13 cellular contexts compared by ENCODE assay signal in genomic region chr18:57898506-57899124, GRCh38.
A peak's percentile ranks its signal among the peaks of the same experiment; 100 is the strongest.
DNase-seq lines count a peak whose midpoint lies in the region; ATAC-seq, FAIRE-seq and TF ChIP-seq lines count a peak whose summit lies in the region.
"Had no signal": no experiment of that assay in that cellular context is flagged by ENCODE, and none has a peak within 500 bp of the region (broad histone marks: within the 10 kb centered on the region; RNA-seq: fewer than 3 reads in every experiment).

No MANE protein-coding gene starts in this region.

- intact Hi-C loops in kidney (cut with DNase I) = no loop called here

- H3K4me3 ChIP-seq in kidney epithelial cell (ENCODE audit: low read depth, low read length) = no peak overlapping the region
- H3K4me3 ChIP-seq in kidney (ENCODE audit: low read length in 2 of 2) = no peak overlapping the region
- H3K4me3 ChIP-seq: tibial nerve had no signal

- peaks cover 0 to 2% of the 10 kb centered on the region in 2 donors for H3K9me3 ChIP-seq in kidney (ENCODE audit: control insufficient read depth in 1 of 2, low read length in 2 of 2)
- H3K9me3 ChIP-seq: tibial nerve had no signal

- H3K27me3 ChIP-seq in kidney epithelial cell (ENCODE audit: control insufficient read depth, insufficient read depth, low read length) = no peaks in the 10 kb centered on the region
- H3K27me3 ChIP-seq: tibial nerve had no signal

- no peaks in the 10 kb centered on the region for H3K36me3 ChIP-seq in kidney epithelial cell (ENCODE audit: control insufficient read depth, insufficient read depth, low read length)
- no peaks in the 10 kb centered on the region for H3K36me3 ChIP-seq in kidney (ENCODE audit: control insufficient read depth in 1 of 2, insufficient read depth in 2 of 2, low read length in 2 of 2)
- H3K36me3 ChIP-seq: tibial nerve had no signal

- no peak for ATAC-seq in GM18909 (IDR thresholded peaks at IDR 0.05; ENCODE audit: poor library complexity, unreplicated experiment)

- no peak for TF ChIP-seq CTCF in kidney epithelial cell (IDR thresholded peaks at IDR 0.05; ENCODE audit: insufficient read depth, low read length, poor library complexity, severe bottlenecking)
- TF ChIP-seq CTCF in kidney (IDR thresholded peaks at IDR 0.05; ENCODE audit: borderline replicate concordance, extremely low read depth, insufficient read depth) = no peak

- no peaks in the 10 kb centered on the region for H3K4me1 ChIP-seq in kidney (ENCODE audit: control insufficient read depth in 1 of 2, insufficient read depth in 1 of 2, low read depth in 1 of 2, low read length in 2 of 2)
- H3K4me1 ChIP-seq: tibial nerve had no signal

- FAIRE-seq in kidney (lab: Jason Lieb, UNC) = no peak
- FAIRE-seq: colon had no signal

- DNase-seq in GM03348 (ENCODE audit: low spot score) (peak; percentile 76), NCI-H128 (lab: John Stamatoyannopoulos, UW; ENCODE audit: unreplicated experiment) (peak; percentile 46), SW480 (ENCODE audit: low spot score) (peak; percentile 8), kidney epithelial cell (ENCODE audit: low read depth) (peak; percentile 34), ureter (ENCODE audit: low spot score) (no peak), kidney (no peak), KG1 (lab: John Stamatoyannopoulos, UW) (no peak)
- DNase-seq: activated CD8-positive, alpha-beta memory T cell treated with anti-CD3 and anti-CD28 coated beads, Interleukin-2, amount 50 U/mL, for 48 hours; NCI-H1694 treated with DMSO at 0.1 percent for 48 hours; stimulated activated CD4-positive, alpha-beta T cell treated with anti-CD3 and anti-CD28 coated beads, Interleukin-2, amount 100 ng/mL, for 24 hours had no signal

- no peak overlapping the region for H3K9ac ChIP-seq in kidney (ENCODE audit: low read length in 2 of 2)

- no peak overlapping the region for H3K27ac ChIP-seq in kidney (ENCODE audit: low read depth in 2 of 2, low read length in 2 of 2)
- H3K27ac ChIP-seq: tibial nerve had no signal

Comparison
In these comparisons a context has a peak if more than half of its experiments do, and no peak if none do; other contexts are left out.
1. DNase-seq: peak in GM03348 (single experiment), NCI-H128 (single experiment), SW480 (single experiment) and kidney epithelial cell (single experiment); none in ureter (single experiment), kidney (single experiment) and KG1 (single experiment).